Comparison of ENCODE assay signal across 18 cellular contexts in genomic region chr5:149282966-149283332, GRCh38. TPM values are rescaled to one million over a fixed set of nuclear protein-coding genes. Genes with fewer than 3 reads are reported as not detected.
"Had no signal": no experiment of that assay in that cellular context is flagged by ENCODE, and none has a peak within 500 bp of the region (broad histone marks: within the 10 kb centered on the region; RNA-seq: fewer than 3 reads in every experiment).

No MANE protein-coding gene starts in this region.

- H3K27me3 ChIP-seq: esophagus squamous epithelium, hepatocyte had no signal

- H3K36me3 Mint-ChIP-seq: brain, type B pancreatic cell had no signal

- H2AFZ ChIP-seq: hepatocyte had no signal

- H3K4me1 Mint-ChIP-seq: activated CD4-positive, alpha-beta T cell treated with anti-CD3 and anti-CD28 coated beads, Interleukin-2, amount 10 ng/mL, durations not matched to agents 7 days and 5 days; central memory CD8-positive, alpha-beta T cell had no signal

- H3K27ac Mint-ChIP-seq: activated CD4-positive, alpha-beta T cell treated with anti-CD3 and anti-CD28 coated beads, Interleukin-2, amount 10 ng/mL, durations not matched to agents 7 days and 5 days; activated CD8-positive, alpha-beta T cell treated with anti-CD3 and anti-CD28 coated beads, Interleukin-2, amount 10 ng/mL, durations not matched to agents 7 days and 5 days; activated T-cell treated with anti-CD3 and anti-CD28 coated beads, Interleukin-2, amount 50 U/mL, for 24 hours; activated T-helper 2 cell treated with anti-CD3 and anti-CD28 coated beads, Interferon-gamma antibody, Interleukin-2, Interleukin-4, amounts not matched to agents 10 μg/mL and 5 μg/mL and 100 μg/mL, durations not matched to agents 14 hours and 24 hours and 36 hours; T-helper 1 cell treated with Interleukin-12 subunit alpha and Interleukin-12 subunit beta and Interleukin-4 antibody, amounts not matched to agents 30 μg/mL and 1 μg/mL, for 36 hours; type B pancreatic cell had no signal

- H3K4me3 Mint-ChIP-seq: activated CD4-positive, alpha-beta T cell treated with anti-CD3 and anti-CD28 coated beads, Interleukin-2, amount 10 ng/mL, durations not matched to agents 7 days and 5 days; activated CD8-positive, alpha-beta T cell treated with anti-CD3 and anti-CD28 coated beads, Interleukin-2, amount 10 ng/mL, durations not matched to agents 7 days and 5 days; activated T-cell treated with anti-CD3 and anti-CD28 coated beads, Interleukin-2, amount 50 U/mL, for 24 hours; central memory CD8-positive, alpha-beta T cell; T-helper 1 cell treated with Interleukin-12 subunit alpha and Interleukin-12 subunit beta and Interleukin-4 antibody, amounts not matched to agents 30 μg/mL and 1 μg/mL, for 36 hours; type B pancreatic cell had no signal

- DNase-seq: activated CD4-positive, alpha-beta T cell treated with anti-CD3 and anti-CD28 coated beads, Interleukin-2, amount 10 ng/mL, durations not matched to agents 7 days and 5 days; activated CD8-positive, alpha-beta T cell treated with anti-CD3 and anti-CD28 coated beads, Interleukin-2, amount 10 ng/mL, durations not matched to agents 7 days and 5 days; activated naive CD4-positive, alpha-beta T cell treated with Interleukin-2 at 50 U/mL for 16 hours; activated T-cell treated with anti-CD3 and anti-CD28 coated beads, Interleukin-2, amount 50 U/mL, for 24 hours; esophagus squamous epithelium; lower lobe of right lung; stimulated activated CD4-positive, alpha-beta T cell treated with anti-CD3 and anti-CD28 coated beads, Interleukin-2, amount 100 ng/mL, for 24 hours; stimulated activated naive CD4-positive, alpha-beta T cell treated with Interleukin-2 at 50 U/mL for 16 hours had no signal

- ATAC-seq: activated CD4-positive, CD25-positive, alpha-beta regulatory T cell treated with anti-CD3 and anti-CD28 coated beads, Interleukin-2, amount 50 U/mL, for 24 hours; activated CD8-positive, alpha-beta T cell treated with anti-CD3 and anti-CD28 coated beads, Interleukin-2, amount 10 ng/mL, durations not matched to agents 7 days and 5 days; lower lobe of right lung had no signal

- H3K36me3 ChIP-seq: esophagus squamous epithelium, lower lobe of right lung had no signal

- H3K4me2 ChIP-seq: hepatocyte had no signal

- H3K9me3 Mint-ChIP-seq: activated CD4-positive, alpha-beta T cell treated with anti-CD3 and anti-CD28 coated beads, Interleukin-2, amount 10 ng/mL, durations not matched to agents 7 days and 5 days; activated T-cell treated with anti-CD3 and anti-CD28 coated beads, Interleukin-2, amount 50 U/mL, for 24 hours; activated T-helper 2 cell treated with anti-CD3 and anti-CD28 coated beads, Interferon-gamma antibody, Interleukin-2, Interleukin-4, amounts not matched to agents 10 μg/mL and 5 μg/mL and 100 μg/mL, durations not matched to agents 14 hours and 24 hours and 36 hours; central memory CD8-positive, alpha-beta T cell; nephron; T-helper 1 cell treated with Interleukin-12 subunit alpha and Interleukin-12 subunit beta and Interleukin-4 antibody, amounts not matched to agents 30 μg/mL and 1 μg/mL, for 36 hours; type B pancreatic cell had no signal

- H3K9me3 ChIP-seq: esophagus squamous epithelium, lower lobe of right lung had no signal

- H3K27ac ChIP-seq: coronary artery, hepatocyte, lower lobe of right lung had no signal

- H3K4me3 ChIP-seq: coronary artery, esophagus squamous epithelium, hepatocyte, lower lobe of right lung had no signal

- H3K79me2 ChIP-seq: hepatocyte had no signal

- H3K9ac ChIP-seq: parathyroid adenoma had no signal

RNA-seq across cellular contexts. Expression of gene AFAP1L1, which starts 11.3 kb away (rescaled TPM):
- total RNA-seq: activated CD4-positive, alpha-beta T cell treated with anti-CD3 and anti-CD28 coated beads, Interleukin-2, amount 10 ng/mL, durations not matched to agents 7 days and 5 days; activated CD8-positive, alpha-beta T cell treated with anti-CD3 and anti-CD28 coated beads, Interleukin-2, amount 10 ng/mL, durations not matched to agents 7 days and 5 days; activated T-helper 2 cell treated with anti-CD3 and anti-CD28 coated beads, Interferon-gamma antibody, Interleukin-2, Interleukin-4, amounts not matched to agents 10 μg/mL and 5 μg/mL and 100 μg/mL, durations not matched to agents 14 hours and 24 hours and 36 hours had no signal
